ENCODE assay signal across 38 cellular contexts in the genomic region with DNA sequence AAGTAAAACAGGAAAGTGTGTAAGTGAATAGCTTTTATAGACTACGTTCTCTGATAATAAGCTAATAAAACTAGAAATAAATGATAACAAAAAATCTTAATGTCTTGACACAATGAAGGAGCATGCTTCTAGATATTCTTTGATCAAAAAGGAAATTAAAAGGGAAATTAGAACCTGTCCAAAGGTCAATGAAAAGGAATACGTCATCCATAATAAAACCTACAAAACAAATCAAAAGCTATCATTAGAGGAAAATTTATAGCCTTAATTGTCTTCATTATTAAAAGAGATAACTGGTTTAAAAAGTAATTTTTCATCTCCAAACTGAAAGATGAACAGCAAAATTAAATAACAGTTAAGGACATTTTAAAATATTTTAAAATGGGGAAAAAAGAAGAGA.
"Had no signal": no experiment of that assay in that cellular context is flagged by ENCODE, and none has a peak within 500 bp of the region (broad histone marks: within the 10 kb centered on the region; RNA-seq: fewer than 3 reads in every experiment).

No MANE protein-coding gene starts in this region.

- H3K27me3 ChIP-seq: ascending aorta, cardiac muscle cell had no signal

- H3K4me3 Mint-ChIP-seq: activated CD4-positive, alpha-beta memory T cell treated with anti-CD3 and anti-CD28 coated beads, Interleukin-2, amount 10 ng/mL, durations not matched to agents 7 days and 5 days; activated CD4-positive, alpha-beta T cell treated with anti-CD3 and anti-CD28 coated beads for 36 hours; activated CD4-positive, alpha-beta T cell treated with anti-CD3 and anti-CD28 coated beads, Interleukin-2, amount 10 ng/mL, durations not matched to agents 7 days and 5 days; activated CD8-positive, alpha-beta memory T cell treated with anti-CD3 and anti-CD28 coated beads, Interleukin-2, amount 10 ng/mL, durations not matched to agents 7 days and 5 days; activated CD8-positive, alpha-beta T cell treated with anti-CD3 and anti-CD28 coated beads, Interleukin-2, amount 10 ng/mL, durations not matched to agents 7 days and 5 days; activated naive CD4-positive, alpha-beta T cell treated with anti-CD3 and anti-CD28 coated beads, Interleukin-2, amount 10 ng/mL, durations not matched to agents 7 days and 5 days; activated naive CD4-positive, alpha-beta T cell treated with anti-CD3 and anti-CD28 coated beads, Interleukin-2, amount 50 U/mL, for 24 hours; activated naive CD8-positive, alpha-beta T cell; activated naive CD8-positive, alpha-beta T cell treated with anti-CD3 and anti-CD28 coated beads, Interleukin-2, amount 10 ng/mL, durations not matched to agents 7 days and 5 days; activated naive CD8-positive, alpha-beta T cell treated with anti-CD3 and anti-CD28 coated beads, Interleukin-2, amount 50 U/mL, for 24 hours; activated T-cell treated with anti-CD3 and anti-CD28 coated beads, Interleukin-2, amount 50 U/mL, for 24 hours; brain; central memory CD8-positive, alpha-beta T cell; T-helper 1 cell treated with Interleukin-12 subunit alpha and Interleukin-12 subunit beta and Interleukin-4 antibody, amounts not matched to agents 30 μg/mL and 1 μg/mL, for 36 hours; T-helper 2 cell treated with Interferon-gamma antibody and Interleukin-4, amounts not matched to agents 5 μg/mL and 100 μg/mL, for 36 hours; WTC11 had no signal

- H3K36me3 ChIP-seq: ascending aorta, cardiac muscle cell, WERI-Rb-1 had no signal

- ATAC-seq: activated CD4-positive, alpha-beta T cell treated with anti-CD3 and anti-CD28 coated beads for 36 hours; activated CD4-positive, CD25-positive, alpha-beta regulatory T cell treated with anti-CD3 and anti-CD28 coated beads, Interleukin-2, amount 50 U/mL, for 24 hours; activated CD8-positive, alpha-beta memory T cell treated with anti-CD3 and anti-CD28 coated beads, Interleukin-2, amount 10 ng/mL, durations not matched to agents 7 days and 5 days; activated CD8-positive, alpha-beta T cell treated with anti-CD3 and anti-CD28 coated beads, Interleukin-2, amount 10 ng/mL, durations not matched to agents 7 days and 5 days; activated naive CD8-positive, alpha-beta T cell treated with anti-CD3 and anti-CD28 coated beads, Interleukin-2, amount 50 U/mL, for 24 hours; WTC11 had no signal

- H3K4me3 ChIP-seq: ascending aorta, cardiac muscle cell had no signal

- H3K4me1 Mint-ChIP-seq: activated CD4-positive, alpha-beta memory T cell treated with anti-CD3 and anti-CD28 coated beads, Interleukin-2, amount 10 ng/mL, durations not matched to agents 7 days and 5 days; activated CD4-positive, alpha-beta T cell treated with anti-CD3 and anti-CD28 coated beads for 36 hours; activated CD4-positive, alpha-beta T cell treated with anti-CD3 and anti-CD28 coated beads, Interleukin-2, amount 10 ng/mL, durations not matched to agents 7 days and 5 days; activated CD8-positive, alpha-beta memory T cell treated with anti-CD3 and anti-CD28 coated beads, Interleukin-2, amount 10 ng/mL, durations not matched to agents 7 days and 5 days; activated naive CD4-positive, alpha-beta T cell treated with anti-CD3 and anti-CD28 coated beads, Interleukin-2, amount 10 ng/mL, durations not matched to agents 7 days and 5 days; activated naive CD4-positive, alpha-beta T cell treated with anti-CD3 and anti-CD28 coated beads, Interleukin-2, amount 50 U/mL, for 24 hours; activated naive CD8-positive, alpha-beta T cell treated with anti-CD3 and anti-CD28 coated beads, Interleukin-2, amount 10 ng/mL, durations not matched to agents 7 days and 5 days; activated naive CD8-positive, alpha-beta T cell treated with anti-CD3 and anti-CD28 coated beads, Interleukin-2, amount 50 U/mL, for 24 hours; central memory CD8-positive, alpha-beta T cell had no signal

- H3K27ac ChIP-seq: ascending aorta, cardiac muscle cell, WERI-Rb-1 had no signal

- H3K27me3 Mint-ChIP-seq: activated CD4-positive, alpha-beta memory T cell treated with anti-CD3 and anti-CD28 coated beads, Interleukin-2, amount 10 ng/mL, durations not matched to agents 7 days and 5 days; activated CD4-positive, alpha-beta T cell treated with anti-CD3 and anti-CD28 coated beads for 36 hours; activated CD4-positive, alpha-beta T cell treated with anti-CD3 and anti-CD28 coated beads, Interleukin-2, amount 10 ng/mL, durations not matched to agents 7 days and 5 days; activated CD8-positive, alpha-beta memory T cell treated with anti-CD3 and anti-CD28 coated beads, Interleukin-2, amount 10 ng/mL, durations not matched to agents 7 days and 5 days; activated naive CD4-positive, alpha-beta T cell treated with anti-CD3 and anti-CD28 coated beads, Interleukin-2, amount 10 ng/mL, durations not matched to agents 7 days and 5 days; activated naive CD4-positive, alpha-beta T cell treated with anti-CD3 and anti-CD28 coated beads, Interleukin-2, amount 50 U/mL, for 24 hours; activated naive CD8-positive, alpha-beta T cell; activated naive CD8-positive, alpha-beta T cell treated with anti-CD3 and anti-CD28 coated beads, Interleukin-2, amount 10 ng/mL, durations not matched to agents 7 days and 5 days; activated naive CD8-positive, alpha-beta T cell treated with anti-CD3 and anti-CD28 coated beads, Interleukin-2, amount 50 U/mL, for 24 hours; activated T-cell treated with anti-CD3 and anti-CD28 coated beads, Interleukin-2, amount 50 U/mL, for 24 hours; brain; central memory CD8-positive, alpha-beta T cell had no signal

- H3K9me3 Mint-ChIP-seq: activated CD4-positive, alpha-beta T cell treated with anti-CD3 and anti-CD28 coated beads, Interleukin-2, amount 10 ng/mL, durations not matched to agents 7 days and 5 days; activated naive CD4-positive, alpha-beta T cell treated with anti-CD3 and anti-CD28 coated beads, Interleukin-2, amount 10 ng/mL, durations not matched to agents 7 days and 5 days; activated T-cell treated with anti-CD3 and anti-CD28 coated beads, Interleukin-2, amount 50 U/mL, for 24 hours; brain; T-helper 1 cell treated with Interleukin-12 subunit alpha and Interleukin-12 subunit beta and Interleukin-4 antibody, amounts not matched to agents 30 μg/mL and 1 μg/mL, for 36 hours had no signal

- H3K27ac Mint-ChIP-seq: activated CD4-positive, alpha-beta memory T cell treated with anti-CD3 and anti-CD28 coated beads, Interleukin-2, amount 10 ng/mL, durations not matched to agents 7 days and 5 days; activated CD4-positive, alpha-beta T cell treated with anti-CD3 and anti-CD28 coated beads for 36 hours; activated CD4-positive, alpha-beta T cell treated with anti-CD3 and anti-CD28 coated beads, Interleukin-2, amount 10 ng/mL, durations not matched to agents 7 days and 5 days; activated CD8-positive, alpha-beta memory T cell treated with anti-CD3 and anti-CD28 coated beads, Interleukin-2, amount 10 ng/mL, durations not matched to agents 7 days and 5 days; activated CD8-positive, alpha-beta T cell treated with anti-CD3 and anti-CD28 coated beads, Interleukin-2, amount 10 ng/mL, durations not matched to agents 7 days and 5 days; activated naive CD4-positive, alpha-beta T cell treated with anti-CD3 and anti-CD28 coated beads, Interleukin-2, amount 10 ng/mL, durations not matched to agents 7 days and 5 days; activated naive CD4-positive, alpha-beta T cell treated with anti-CD3 and anti-CD28 coated beads, Interleukin-2, amount 50 U/mL, for 24 hours; activated naive CD8-positive, alpha-beta T cell; activated naive CD8-positive, alpha-beta T cell treated with anti-CD3 and anti-CD28 coated beads, Interleukin-2, amount 10 ng/mL, durations not matched to agents 7 days and 5 days; activated naive CD8-positive, alpha-beta T cell treated with anti-CD3 and anti-CD28 coated beads, Interleukin-2, amount 50 U/mL, for 24 hours; activated T-cell treated with anti-CD3 and anti-CD28 coated beads, Interleukin-2, amount 50 U/mL, for 24 hours; brain; T-helper 1 cell treated with Interleukin-12 subunit alpha and Interleukin-12 subunit beta and Interleukin-4 antibody, amounts not matched to agents 30 μg/mL and 1 μg/mL, for 36 hours; T-helper 2 cell treated with Interferon-gamma antibody and Interleukin-4, amounts not matched to agents 5 μg/mL and 100 μg/mL, for 36 hours; WTC11 had no signal

- FAIRE-seq: bronchial epithelial cell had no signal

- DNase-seq: activated CD4-positive, alpha-beta memory T cell treated with anti-CD3 and anti-CD28 coated beads, Interleukin-2, amount 10 ng/mL, durations not matched to agents 7 days and 5 days; activated CD4-positive, alpha-beta T cell treated with anti-CD3 and anti-CD28 coated beads for 1 hour; activated CD4-positive, alpha-beta T cell treated with anti-CD3 and anti-CD28 coated beads for 36 hours; activated CD4-positive, alpha-beta T cell treated with anti-CD3 and anti-CD28 coated beads for 48 hours; activated CD4-positive, alpha-beta T cell treated with anti-CD3 and anti-CD28 coated beads, Interleukin-2, amount 10 ng/mL, durations not matched to agents 7 days and 5 days; activated CD4-positive, alpha-beta T cell treated with anti-CD3 and anti-CD28 coated beads, Interleukin-2, amount 50 U/mL, for 48 hours; activated CD4-positive, CD25-positive, alpha-beta regulatory T cell; activated CD8-positive, alpha-beta memory T cell treated with anti-CD3 and anti-CD28 coated beads for 24 hours; activated CD8-positive, alpha-beta memory T cell treated with anti-CD3 and anti-CD28 coated beads, Interleukin-2, amount 10 ng/mL, durations not matched to agents 7 days and 5 days; activated CD8-positive, alpha-beta memory T cell treated with anti-CD3 and anti-CD28 coated beads, Interleukin-2, amount 50 U/mL, for 48 hours; activated CD8-positive, alpha-beta T cell treated with anti-CD3 and anti-CD28 coated beads, Interleukin-2, amount 10 ng/mL, durations not matched to agents 7 days and 5 days; activated effector memory CD4-positive, alpha-beta T cell treated with anti-CD3 and anti-CD28 coated beads, Interleukin-2, amount 50 U/mL, for 16 hours; activated naive CD4-positive, alpha-beta T cell treated with anti-CD3 and anti-CD28 coated beads, Interleukin-2, amount 10 ng/mL, durations not matched to agents 7 days and 5 days; activated naive CD4-positive, alpha-beta T cell treated with Interleukin-2 at 50 U/mL for 16 hours; activated naive CD8-positive, alpha-beta T cell treated with anti-CD3 and anti-CD28 coated beads, Interleukin-2, amount 10 ng/mL, durations not matched to agents 7 days and 5 days; activated naive CD8-positive, alpha-beta T cell treated with anti-CD3 and anti-CD28 coated beads, Interleukin-2, amount 50 U/mL, for 24 hours; activated T-cell treated with anti-CD3 and anti-CD28 coated beads, Interleukin-2, amount 50 U/mL, for 24 hours; activated T-cell treated with anti-CD3 and anti-CD28 coated beads, Interleukin-2, amount 50 U/mL, for 48 hours; amygdala; anterior cingulate cortex; caudate nucleus; cerebellar nuclear complex; SW 1271; T-helper 1 cell; T-helper 2 cell; T-helper 9 cell; WERI-Rb-1 had no signal

- H3K9me3 ChIP-seq: ascending aorta had no signal

- H3K36me3 Mint-ChIP-seq: activated CD8-positive, alpha-beta memory T cell treated with anti-CD3 and anti-CD28 coated beads, Interleukin-2, amount 10 ng/mL, durations not matched to agents 7 days and 5 days; activated naive CD4-positive, alpha-beta T cell treated with anti-CD3 and anti-CD28 coated beads, Interleukin-2, amount 10 ng/mL, durations not matched to agents 7 days and 5 days; activated naive CD4-positive, alpha-beta T cell treated with anti-CD3 and anti-CD28 coated beads, Interleukin-2, amount 50 U/mL, for 24 hours; activated naive CD8-positive, alpha-beta T cell; activated naive CD8-positive, alpha-beta T cell treated with anti-CD3 and anti-CD28 coated beads, Interleukin-2, amount 10 ng/mL, durations not matched to agents 7 days and 5 days; brain; WTC11 had no signal

- H3K4me1 ChIP-seq: ascending aorta had no signal
